In the genomic region with DNA sequence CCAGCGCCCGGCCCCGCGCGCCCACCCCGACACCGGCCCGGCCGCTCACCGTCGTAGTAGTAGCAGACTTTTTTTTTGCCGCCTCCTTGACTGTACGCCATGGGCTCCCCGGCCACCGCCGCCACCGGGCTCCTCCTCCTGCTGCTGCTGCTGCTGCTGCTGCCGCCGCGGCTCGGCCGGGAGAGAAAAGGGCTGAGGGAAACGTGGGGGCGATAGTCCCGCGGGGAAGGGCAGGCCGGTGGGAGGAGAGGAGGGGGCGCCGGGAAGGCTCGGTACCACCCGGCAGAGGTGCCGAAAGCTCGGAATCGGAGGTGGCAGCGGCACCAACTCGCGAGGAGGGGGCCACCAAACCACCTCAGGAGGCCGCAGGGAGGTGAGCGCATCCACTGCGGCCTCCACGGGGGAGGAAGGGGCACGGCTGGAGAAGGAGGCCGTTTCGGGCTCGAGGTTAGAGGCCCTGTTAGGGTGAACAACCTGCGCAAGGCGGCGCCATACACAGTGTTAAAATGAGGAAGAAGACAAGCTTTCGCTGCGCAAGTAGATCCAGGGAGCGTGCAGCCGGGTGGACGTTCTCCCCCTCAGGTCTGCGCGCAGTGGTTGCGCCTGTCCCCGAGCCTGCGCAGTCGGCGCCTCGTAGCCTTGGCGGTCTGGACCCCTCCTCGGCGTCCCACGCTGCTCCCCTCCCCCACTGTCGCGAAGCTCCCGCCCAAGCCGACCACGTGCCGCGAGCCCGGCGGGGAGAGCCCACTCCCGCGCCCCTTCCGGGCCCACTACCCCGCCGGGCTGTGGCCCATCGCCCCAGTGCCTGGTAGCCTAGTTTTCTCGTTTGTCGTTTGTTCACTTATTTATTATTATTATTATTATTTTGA, we compare ENCODE assay signal across 1 cellular context.
TF ChIP-seq lines count a peak whose summit lies in the region.

A gene (minus strand): TSS at position 341 of the 869 bp plus-strand sequence. CDS start 240 bp downstream, at position 101.

TF ChIP-seq in K562, 482 proteins besides CTCF, POLR2A, EP300 and RAD21 (continued from another document and continues in another):
- TF ChIP-seq ELF2 (CRISPR knock-in tag; IDR thresholded peaks at IDR 0.05) (peak; percentile 46; the same call in 1 of the 2 replicates), SIN3B (IDR thresholded peaks at IDR 0.05; ENCODE audit: low read depth) (peak; percentile 70; the same call in 1 of the 2 replicates), RBM17 (IDR thresholded peaks at IDR 0.05; ENCODE audit: borderline replicate concordance, low read depth, low read length) (no peak), BHLHE40 (IDR thresholded peaks at IDR 0.05; ENCODE audit: low read length) (peak; percentile 92), SUPT5H (IDR thresholded peaks at IDR 0.05) (peak; percentile 85), DPF2 (IDR thresholded peaks at IDR 0.05) (peak; percentile 37; the same call in 1 of the 2 replicates), LCOR (CRISPR knock-in tag; IDR thresholded peaks at IDR 0.05) (peak; percentile 89; the same call in 1 of the 2 replicates), MYC (IDR thresholded peaks at IDR 0.05; ENCODE audit: low read depth, low read length) (peak; percentile 99), MYC (CRISPR knock-in tag; IDR thresholded peaks at IDR 0.05; ENCODE audit: borderline replicate concordance, low read depth) (peak; percentile 91), SNIP1 (IDR thresholded peaks at IDR 0.05; ENCODE audit: low read depth) (no peak), ZZZ3 (IDR thresholded peaks at IDR 0.05) (peak; percentile 25; the same call in 1 of the 2 replicates), DMBX1 (CRISPR knock-in tag; IDR thresholded peaks at IDR 0.05; ENCODE audit: borderline replicate concordance) (peak; percentile 61; the same call in 1 of the 2 replicates), NONO (IDR thresholded peaks at IDR 0.05; ENCODE audit: low read depth in 2 of 2, low read length in 1 of 2) (peak in 1 of 2 experiments; percentile 100; a peak in 2 of 4 replicates), NRF1 (conservative IDR thresholded peaks at IDR 0.05 in 1 of 2, IDR thresholded peaks at IDR 0.05 in 1 of 2) (peak; percentile 94 to 96), RAD51 (IDR thresholded peaks at IDR 0.05; ENCODE audit: borderline replicate concordance, low read depth) (peak; percentile 77), HNRNPLL (IDR thresholded peaks at IDR 0.05; ENCODE audit: low read depth, low read length, poor library complexity, severe bottlenecking) (peak; percentile 82), ATF7 (IDR thresholded peaks at IDR 0.05) (peak; percentile 100), TOE1 (IDR thresholded peaks at IDR 0.05; ENCODE audit: borderline replicate concordance) (peak; percentile 99), TOE1 (CRISPR knock-in tag; IDR thresholded peaks at IDR 0.05; ENCODE audit: borderline replicate concordance, low read depth) (no peak), FOXA3 (CRISPR knock-in tag; conservative IDR thresholded peaks at IDR 0.05 in 1 of 2, IDR thresholded peaks at IDR 0.05 in 1 of 2) (peak in 1 of 2 experiments; percentile 87; a peak in 2 of 4 replicates), HEY1 (CRISPR knock-in tag; IDR thresholded peaks at IDR 0.05; ENCODE audit: borderline replicate concordance) (no peak), SAP30 (IDR thresholded peaks at IDR 0.05; ENCODE audit: borderline replicate concordance, insufficient read depth, low read depth, low read length, poor library complexity, severe bottlenecking) (peak; percentile 32), ESRRA (IDR thresholded peaks at IDR 0.05; ENCODE audit: borderline replicate concordance, low read depth) (peak; percentile 27; the same call in 1 of the 2 replicates), SMAD4 (CRISPR knock-in tag; conservative IDR thresholded peaks at IDR 0.05) (peak; percentile 73), TSC22D4 (tag; IDR thresholded peaks at IDR 0.05) (no peak), ZNF699 (CRISPR knock-in tag; IDR thresholded peaks at IDR 0.05; ENCODE audit: insufficient replicate concordance) (no peak), SAFB (IDR thresholded peaks at IDR 0.05; ENCODE audit: borderline replicate concordance, low read depth, low read length) (peak; percentile 69), CREBBP (IDR thresholded peaks at IDR 0.05; ENCODE audit: low read depth, low read length) (no peak), HMGN3 (IDR thresholded peaks at IDR 0.05; ENCODE audit: borderline replicate concordance, extremely low read depth, insufficient read length, low read depth, low read length) (peak; percentile 73), ATF1 (CRISPR knock-in tag; IDR thresholded peaks at IDR 0.05) (no peak), ATF1 (tag; IDR thresholded peaks at IDR 0.05) (peak; percentile 77), FOXK1 (CRISPR knock-in tag; IDR thresholded peaks at IDR 0.05; ENCODE audit: borderline replicate concordance) (no peak), RBM22 (IDR thresholded peaks at IDR 0.05; ENCODE audit: low read depth, low read length, poor library complexity, severe bottlenecking) (no peak), PHF20 (IDR thresholded peaks at IDR 0.05; ENCODE audit: partially characterized antibody) (peak; percentile 28), NBN (IDR thresholded peaks at IDR 0.05; ENCODE audit: low read depth) (peak; percentile 69; the same call in 1 of the 2 replicates), DACH1 (IDR thresholded peaks at IDR 0.05; ENCODE audit: partially characterized antibody) (no peak), MBD2 (IDR thresholded peaks at IDR 0.05; ENCODE audit: borderline replicate concordance, low read depth) (peak; percentile 97), HDAC1 (IDR thresholded peaks at IDR 0.05) (peak; percentile 36 to 57; a peak in 3 of 4 replicates), GABPB1 (CRISPR knock-in tag; IDR thresholded peaks at IDR 0.05) (peak; percentile 66), CTBP1 (IDR thresholded peaks at IDR 0.05; ENCODE audit: borderline replicate concordance) (peak; percentile 68; the same call in 1 of the 2 replicates), ZNF175 (CRISPR knock-in tag; IDR thresholded peaks at IDR 0.05; ENCODE audit: low read depth) (0 out of 2 replicates have a peak, but pooled peaks have one; percentile 30), CHCHD3 (CRISPR knock-in tag; IDR thresholded peaks at IDR 0.05) (no peak)
- TF ChIP-seq, protein P1, sequence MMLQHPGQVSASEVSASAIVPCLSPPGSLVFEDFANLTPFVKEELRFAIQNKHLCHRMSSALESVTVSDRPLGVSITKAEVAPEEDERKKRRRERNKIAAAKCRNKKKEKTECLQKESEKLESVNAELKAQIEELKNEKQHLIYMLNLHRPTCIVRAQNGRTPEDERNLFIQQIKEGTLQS (IDR thresholded peaks at IDR 0.05) = peak; percentile 59
- TF ChIP-seq, protein P1 (CRISPR knock-in tag; conservative IDR thresholded peaks at IDR 0.05) = no peak
- TF ChIP-seq, protein P2, sequence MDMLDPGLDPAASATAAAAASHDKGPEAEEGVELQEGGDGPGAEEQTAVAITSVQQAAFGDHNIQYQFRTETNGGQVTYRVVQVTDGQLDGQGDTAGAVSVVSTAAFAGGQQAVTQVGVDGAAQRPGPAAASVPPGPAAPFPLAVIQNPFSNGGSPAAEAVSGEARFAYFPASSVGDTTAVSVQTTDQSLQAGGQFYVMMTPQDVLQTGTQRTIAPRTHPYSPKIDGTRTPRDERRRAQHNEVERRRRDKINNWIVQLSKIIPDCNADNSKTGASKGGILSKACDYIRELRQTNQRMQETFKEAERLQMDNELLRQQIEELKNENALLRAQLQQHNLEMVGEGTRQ (CRISPR knock-in tag; IDR thresholded peaks at IDR 0.05) = peak; percentile 88
- TF ChIP-seq, protein P3, sequence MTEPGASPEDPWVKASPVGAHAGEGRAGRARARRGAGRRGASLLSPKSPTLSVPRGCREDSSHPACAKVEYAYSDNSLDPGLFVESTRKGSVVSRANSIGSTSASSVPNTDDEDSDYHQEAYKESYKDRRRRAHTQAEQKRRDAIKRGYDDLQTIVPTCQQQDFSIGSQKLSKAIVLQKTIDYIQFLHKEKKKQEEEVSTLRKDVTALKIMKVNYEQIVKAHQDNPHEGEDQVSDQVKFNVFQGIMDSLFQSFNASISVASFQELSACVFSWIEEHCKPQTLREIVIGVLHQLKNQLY (CRISPR knock-in tag; conservative IDR thresholded peaks at IDR 0.05) = peak in 1 of 2 experiments; percentile 90; a peak in 1 of 4 replicates
- TF ChIP-seq, protein P4, sequence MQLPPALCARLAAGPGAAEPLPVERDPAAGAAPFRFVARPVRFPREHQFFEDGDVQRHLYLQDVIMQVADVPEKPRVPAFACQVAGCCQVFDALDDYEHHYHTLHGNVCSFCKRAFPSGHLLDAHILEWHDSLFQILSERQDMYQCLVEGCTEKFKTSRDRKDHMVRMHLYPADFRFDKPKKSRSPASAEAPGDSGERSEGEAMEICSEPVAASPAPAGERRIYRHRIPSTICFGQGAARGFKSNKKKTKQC (CRISPR knock-in tag; IDR thresholded peaks at IDR 0.05) = peak; percentile 98
- TF ChIP-seq, protein P5, sequence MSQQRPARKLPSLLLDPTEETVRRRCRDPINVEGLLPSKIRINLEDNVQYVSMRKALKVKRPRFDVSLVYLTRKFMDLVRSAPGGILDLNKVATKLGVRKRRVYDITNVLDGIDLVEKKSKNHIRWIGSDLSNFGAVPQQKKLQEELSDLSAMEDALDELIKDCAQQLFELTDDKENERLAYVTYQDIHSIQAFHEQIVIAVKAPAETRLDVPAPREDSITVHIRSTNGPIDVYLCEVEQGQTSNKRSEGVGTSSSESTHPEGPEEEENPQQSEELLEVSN (IDR thresholded peaks at IDR 0.05; ENCODE audit: borderline replicate concordance in 1 of 2, extremely low read depth in 1 of 2, insufficient read depth in 1 of 2, insufficient read length in 1 of 2, low read depth in 1 of 2, low read length in 1 of 2, poor library complexity in 1 of 2, severe bottlenecking in 1 of 2) = peak; percentile 100
- TF ChIP-seq, protein P6, sequence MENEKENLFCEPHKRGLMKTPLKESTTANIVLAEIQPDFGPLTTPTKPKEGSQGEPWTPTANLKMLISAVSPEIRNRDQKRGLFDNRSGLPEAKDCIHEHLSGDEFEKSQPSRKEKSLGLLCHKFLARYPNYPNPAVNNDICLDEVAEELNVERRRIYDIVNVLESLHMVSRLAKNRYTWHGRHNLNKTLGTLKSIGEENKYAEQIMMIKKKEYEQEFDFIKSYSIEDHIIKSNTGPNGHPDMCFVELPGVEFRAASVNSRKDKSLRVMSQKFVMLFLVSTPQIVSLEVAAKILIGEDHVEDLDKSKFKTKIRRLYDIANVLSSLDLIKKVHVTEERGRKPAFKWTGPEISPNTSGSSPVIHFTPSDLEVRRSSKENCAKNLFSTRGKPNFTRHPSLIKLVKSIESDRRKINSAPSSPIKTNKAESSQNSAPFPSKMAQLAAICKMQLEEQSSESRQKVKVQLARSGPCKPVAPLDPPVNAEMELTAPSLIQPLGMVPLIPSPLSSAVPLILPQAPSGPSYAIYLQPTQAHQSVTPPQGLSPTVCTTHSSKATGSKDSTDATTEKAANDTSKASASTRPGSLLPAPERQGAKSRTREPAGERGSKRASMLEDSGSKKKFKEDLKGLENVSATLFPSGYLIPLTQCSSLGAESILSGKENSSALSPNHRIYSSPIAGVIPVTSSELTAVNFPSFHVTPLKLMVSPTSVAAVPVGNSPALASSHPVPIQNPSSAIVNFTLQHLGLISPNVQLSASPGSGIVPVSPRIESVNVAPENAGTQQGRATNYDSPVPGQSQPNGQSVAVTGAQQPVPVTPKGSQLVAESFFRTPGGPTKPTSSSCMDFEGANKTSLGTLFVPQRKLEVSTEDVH (IDR thresholded peaks at IDR 0.05; ENCODE audit: low read depth, partially characterized antibody) = peak; percentile 17
- TF ChIP-seq, protein P7, sequence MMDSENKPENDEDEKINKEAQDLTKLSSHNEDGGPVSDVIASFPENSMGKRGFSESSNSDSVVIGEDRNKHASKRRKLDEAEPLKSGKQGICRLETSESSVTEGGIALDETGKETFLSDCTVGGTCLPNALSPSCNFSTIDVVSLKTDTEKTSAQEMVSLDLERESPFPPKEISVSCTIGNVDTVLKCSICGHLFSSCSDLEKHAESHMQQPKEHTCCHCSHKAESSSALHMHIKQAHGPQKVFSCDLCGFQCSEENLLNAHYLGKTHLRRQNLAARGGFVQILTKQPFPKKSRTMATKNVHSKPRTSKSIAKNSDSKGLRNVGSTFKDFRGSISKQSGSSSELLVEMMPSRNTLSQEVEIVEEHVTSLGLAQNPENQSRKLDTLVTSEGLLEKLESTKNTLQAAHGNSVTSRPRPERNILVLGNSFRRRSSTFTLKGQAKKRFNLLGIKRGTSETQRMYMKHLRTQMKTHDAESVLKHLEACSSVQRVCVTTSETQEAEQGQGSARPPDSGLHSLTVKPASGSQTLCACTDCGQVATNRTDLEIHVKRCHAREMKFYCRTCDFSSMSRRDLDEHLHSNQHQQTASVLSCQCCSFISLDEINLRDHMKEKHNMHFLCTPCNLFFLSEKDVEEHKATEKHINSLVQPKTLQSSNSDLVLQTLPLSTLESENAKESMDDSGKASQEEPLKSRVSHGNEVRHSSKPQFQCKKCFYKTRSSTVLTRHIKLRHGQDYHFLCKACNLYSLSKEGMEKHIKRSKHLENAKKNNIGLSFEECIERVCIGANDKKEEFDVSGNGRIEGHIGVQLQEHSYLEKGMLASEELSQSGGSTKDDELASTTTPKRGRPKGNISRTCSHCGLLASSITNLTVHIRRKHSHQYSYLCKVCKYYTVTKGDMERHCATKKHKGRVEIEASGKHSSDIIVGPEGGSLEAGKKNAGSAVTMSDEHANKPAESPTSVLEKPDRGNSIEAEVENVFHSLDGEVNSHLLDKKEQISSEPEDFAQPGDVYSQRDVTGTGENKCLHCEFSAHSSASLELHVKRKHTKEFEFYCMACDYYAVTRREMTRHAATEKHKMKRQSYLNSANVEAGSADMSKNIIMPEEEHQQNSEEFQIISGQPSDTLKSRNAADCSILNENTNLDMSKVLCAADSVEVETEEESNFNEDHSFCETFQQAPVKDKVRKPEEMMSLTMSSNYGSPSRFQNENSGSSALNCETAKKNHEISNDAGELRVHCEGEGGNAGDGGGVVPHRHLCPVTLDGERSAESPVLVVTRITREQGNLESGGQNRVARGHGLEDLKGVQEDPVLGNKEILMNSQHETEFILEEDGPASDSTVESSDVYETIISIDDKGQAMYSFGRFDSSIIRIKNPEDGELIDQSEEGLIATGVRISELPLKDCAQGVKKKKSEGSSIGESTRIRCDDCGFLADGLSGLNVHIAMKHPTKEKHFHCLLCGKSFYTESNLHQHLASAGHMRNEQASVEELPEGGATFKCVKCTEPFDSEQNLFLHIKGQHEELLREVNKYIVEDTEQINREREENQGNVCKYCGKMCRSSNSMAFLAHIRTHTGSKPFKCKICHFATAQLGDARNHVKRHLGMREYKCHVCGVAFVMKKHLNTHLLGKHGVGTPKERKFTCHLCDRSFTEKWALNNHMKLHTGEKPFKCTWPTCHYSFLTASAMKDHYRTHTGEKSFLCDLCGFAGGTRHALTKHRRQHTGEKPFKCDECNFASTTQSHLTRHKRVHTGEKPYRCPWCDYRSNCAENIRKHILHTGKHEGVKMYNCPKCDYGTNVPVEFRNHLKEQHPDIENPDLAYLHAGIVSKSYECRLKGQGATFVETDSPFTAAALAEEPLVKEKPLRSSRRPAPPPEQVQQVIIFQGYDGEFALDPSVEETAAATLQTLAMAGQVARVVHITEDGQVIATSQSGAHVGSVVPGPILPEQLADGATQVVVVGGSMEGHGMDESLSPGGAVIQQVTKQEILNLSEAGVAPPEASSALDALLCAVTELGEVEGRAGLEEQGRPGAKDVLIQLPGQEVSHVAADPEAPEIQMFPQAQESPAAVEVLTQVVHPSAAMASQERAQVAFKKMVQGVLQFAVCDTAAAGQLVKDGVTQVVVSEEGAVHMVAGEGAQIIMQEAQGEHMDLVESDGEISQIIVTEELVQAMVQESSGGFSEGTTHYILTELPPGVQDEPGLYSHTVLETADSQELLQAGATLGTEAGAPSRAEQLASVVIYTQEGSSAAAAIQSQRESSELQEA (IDR thresholded peaks at IDR 0.05; ENCODE audit: low read depth) = no peak
